11 cellular contexts compared by ENCODE assay signal in genomic region chr9:73039253-73039915, GRCh38.
DNase-seq lines count a peak whose midpoint lies in the region; ATAC-seq and TF ChIP-seq lines count a peak whose summit lies in the region.
"Had no signal": no experiment of that assay in that cellular context is flagged by ENCODE, and none has a peak within 500 bp of the region (broad histone marks: within the 10 kb centered on the region; RNA-seq: fewer than 3 reads in every experiment).

No MANE protein-coding gene starts in this region.

- peak; percentile 52 for DNase-seq in AG10803 (ENCODE audit: low read depth)
- DNase-seq in cardiac fibroblast (ENCODE audit: low read depth in 2 of 2) = peak; percentile 55 to 88
- DNase-seq in right cardiac atrium = peak in 1 of 3 donors; percentile 39
- peak; percentile 80 for DNase-seq in retinal pigment epithelial cell (ENCODE audit: low read depth)
- no peak for DNase-seq in NCI-H69 (lab: John Stamatoyannopoulos, UW)
- no peak for DNase-seq in NCI-H2227 (lab: John Stamatoyannopoulos, UW; ENCODE audit: unreplicated experiment)
- no peak for DNase-seq in GM13977 (ENCODE audit: low spot score)
- no peak for DNase-seq in MM.1S
- DNase-seq: activated CD8-positive, alpha-beta memory T cell treated with anti-CD3 and anti-CD28 coated beads, Interleukin-2, amount 10 ng/mL, durations not matched to agents 7 days and 5 days; NCI-H1105 treated with DMSO at 0.1 percent for 48 hours had no signal

- no peaks in the 10 kb centered on the region for H3K27me3 ChIP-seq in right cardiac atrium (ENCODE audit: control insufficient read depth, insufficient read depth)
- no peaks in the 10 kb centered on the region for H3K27me3 ChIP-seq in MM.1S (replicated peaks; ENCODE audit: insufficient read depth, low read length)
- H3K27me3 ChIP-seq: pancreas had no signal

- 44% methylated on average over 2 of the region's 2 CpGs for WGBS in right cardiac atrium

- no peak overlapping the region for H3K4me3 ChIP-seq in AG10803 (ENCODE audit: low read length)
- H3K4me3 ChIP-seq in cardiac fibroblast (replicated peaks in 1 of 2; ENCODE audit: low read depth in 2 of 2, low read length in 2 of 2) = no peak overlapping the region
- no peak overlapping the region for H3K4me3 ChIP-seq in right cardiac atrium (ENCODE audit: low read length)
- H3K4me3 ChIP-seq in retinal pigment epithelial cell (ENCODE audit: low read length) = no peak overlapping the region
- no peak overlapping the region for H3K4me3 ChIP-seq in MM.1S (ENCODE audit: low read length)
- H3K4me3 ChIP-seq: pancreas had no signal

- H3K27ac ChIP-seq in right cardiac atrium (ENCODE audit: low read length) = peak overlapping the region; percentile 61
- no peak overlapping the region for H3K27ac ChIP-seq in MM.1S (ENCODE audit: low read length)
- H3K27ac ChIP-seq: pancreas had no signal

- H4K20me1 ChIP-seq in MM.1S (ENCODE audit: insufficient read depth, low read length) = no peaks in the 10 kb centered on the region

- intact Hi-C loops in right cardiac atrium (cut with DNase I) = no loop called here

- H3K9me3 ChIP-seq in right cardiac atrium (ENCODE audit: control insufficient read depth, low read length) = no peaks in the 10 kb centered on the region
- H3K9me3 ChIP-seq in MM.1S (replicated peaks; ENCODE audit: insufficient read depth, low read length) = no peaks in the 10 kb centered on the region
- H3K9me3 ChIP-seq: pancreas had no signal

- H3K9ac ChIP-seq in MM.1S (ENCODE audit: low read length) = no peak overlapping the region

- no peaks in the 10 kb centered on the region for H3K36me3 ChIP-seq in MM.1S (replicated peaks; ENCODE audit: insufficient read depth, low read length)
- H3K36me3 ChIP-seq: pancreas had no signal

- TF ChIP-seq CTCF in AG10803 (conservative IDR thresholded peaks at IDR 0.05; ENCODE audit: low read length) = no peak
- no peak for TF ChIP-seq CTCF in cardiac fibroblast (IDR thresholded peaks at IDR 0.05; ENCODE audit: low read depth, low read length)
- no peak for TF ChIP-seq CTCF in retinal pigment epithelial cell (conservative IDR thresholded peaks at IDR 0.05; ENCODE audit: low read depth, low read length)
- TF ChIP-seq CTCF in GM13977 (IDR thresholded peaks at IDR 0.05; ENCODE audit: extremely low read depth, insufficient read depth, missing control alignments) = no peak
- no peak for TF ChIP-seq CTCF in MM.1S (IDR thresholded peaks at IDR 0.05; ENCODE audit: low read length)

- in situ Hi-C loops in GM13977 (cut with MboI; ENCODE audit: low pct_unique_long_range_greater_than_20kb, low sequenced_read_pairs, unreplicated experiment) = no loop called here

- H3F3A ChIP-seq in MM.1S (ENCODE audit: insufficient read depth, low read length) = no peaks in the 10 kb centered on the region

- H3K4me1 ChIP-seq in right cardiac atrium (ENCODE audit: control insufficient read depth, insufficient read depth, low read length) = peaks cover 7% of the 10 kb centered on the region
- no peaks in the 10 kb centered on the region for H3K4me1 ChIP-seq in MM.1S (ENCODE audit: low read length)

- ATAC-seq in right cardiac atrium = peak; percentile 72 to 91
- ATAC-seq: activated CD8-positive, alpha-beta memory T cell treated with anti-CD3 and anti-CD28 coated beads, Interleukin-2, amount 10 ng/mL, durations not matched to agents 7 days and 5 days had no signal

- no peak overlapping the region for H2AFZ ChIP-seq in MM.1S (ENCODE audit: low read length)

- H3K79me2 ChIP-seq in MM.1S (ENCODE audit: low read length) = no peaks in the 10 kb centered on the region

- H3K4me2 ChIP-seq in MM.1S (ENCODE audit: low read depth, low read length) = no peak overlapping the region

- H3K9me2 ChIP-seq in MM.1S (replicated peaks; ENCODE audit: insufficient read depth, low read length) = no peaks in the 10 kb centered on the region

Comparison
In these comparisons a context has a peak if more than half of its experiments do, and no peak if none do; other contexts are left out.
1. DNase-seq: peak in AG10803 (single experiment), cardiac fibroblast (2 of 2) and retinal pigment epithelial cell (single experiment); none in NCI-H69 (single experiment), NCI-H2227 (single experiment), GM13977 (single experiment) and MM.1S (single experiment).